20 cellular contexts compared by ENCODE assay signal in genomic region chr9:6147847-6148246, GRCh38.
"Had no signal": no experiment of that assay in that cellular context is flagged by ENCODE, and none has a peak within 500 bp of the region (broad histone marks: within the 10 kb centered on the region; RNA-seq: fewer than 3 reads in every experiment).

No MANE protein-coding gene starts in this region.

- ATAC-seq: heart left ventricle; naive thymus-derived CD4-positive, alpha-beta T cell; psoas muscle; sciatic nerve had no signal

- H3K79me2 ChIP-seq: parathyroid adenoma had no signal

- H3K9me3 ChIP-seq: esophagus squamous epithelium, psoas muscle, stomach, thoracic aorta, transverse colon had no signal

- H3K4me1 ChIP-seq: heart left ventricle, parathyroid adenoma, psoas muscle, transverse colon had no signal

- H3K27ac ChIP-seq: esophagus squamous epithelium, heart left ventricle, parathyroid adenoma, psoas muscle, skin epidermis, stomach, thoracic aorta, transverse colon had no signal

- H3K27me3 ChIP-seq: esophagus squamous epithelium, heart left ventricle, stomach, transverse colon had no signal

- H3K4me3 ChIP-seq: esophagus squamous epithelium, heart left ventricle, psoas muscle, skin epidermis, stomach, thoracic aorta, transverse colon had no signal

- H3K36me3 ChIP-seq: esophagus squamous epithelium, heart left ventricle, stomach, thoracic aorta, transverse colon had no signal

- DNase-seq: esophagus squamous epithelium; heart left ventricle; hippocampal formation; kidney glomerular epithelial cell; naive thymus-derived CD4-positive, alpha-beta T cell; nephron progenitor cell; psoas muscle; retina; stimulated activated CD4-positive, alpha-beta T cell treated with anti-CD3 and anti-CD28 coated beads, Interleukin-12 subunit alpha, Interleukin-12 subunit beta, amount 100 ng/mL, for 4 hours; stimulated activated naive CD4-positive, alpha-beta T cell; stomach; substantia nigra; transverse colon had no signal

- H2AFZ ChIP-seq: parathyroid adenoma had no signal

- FAIRE-seq: colon, frontal cortex, islet of Langerhans had no signal

- H3K9ac ChIP-seq: parathyroid adenoma had no signal
